In the genomic region with DNA sequence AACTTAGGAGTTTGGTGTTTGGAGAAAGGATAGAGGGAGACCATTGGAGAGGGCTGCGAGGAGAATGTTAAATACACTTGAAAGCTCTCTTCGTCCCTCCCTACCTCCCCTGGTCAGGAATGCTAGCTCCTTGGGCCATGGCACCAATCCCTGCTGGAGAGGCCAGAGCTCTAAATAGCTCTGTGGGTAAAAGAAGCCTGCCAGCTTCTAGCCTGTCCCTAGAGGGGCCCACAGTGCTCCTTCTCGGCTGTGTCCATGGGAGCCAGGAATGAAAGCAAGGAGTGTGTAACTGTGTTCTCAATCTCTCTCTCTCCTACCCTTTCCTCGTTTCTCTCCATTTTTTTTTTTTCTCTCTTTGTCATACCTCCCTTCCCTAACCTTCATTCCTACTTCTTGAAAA, we compare ENCODE assay signal across 15 cellular contexts. TPM values are rescaled to one million over a fixed set of nuclear protein-coding genes. Genes with fewer than 3 reads are reported as not detected.
DNase-seq lines count a peak whose midpoint lies in the region; ATAC-seq and TF ChIP-seq lines count a peak whose summit lies in the region.
"Had no signal": no experiment of that assay in that cellular context is flagged by ENCODE, and none has a peak within 500 bp of the region (broad histone marks: within the 10 kb centered on the region; RNA-seq: fewer than 3 reads in every experiment).

A gene with protein sequence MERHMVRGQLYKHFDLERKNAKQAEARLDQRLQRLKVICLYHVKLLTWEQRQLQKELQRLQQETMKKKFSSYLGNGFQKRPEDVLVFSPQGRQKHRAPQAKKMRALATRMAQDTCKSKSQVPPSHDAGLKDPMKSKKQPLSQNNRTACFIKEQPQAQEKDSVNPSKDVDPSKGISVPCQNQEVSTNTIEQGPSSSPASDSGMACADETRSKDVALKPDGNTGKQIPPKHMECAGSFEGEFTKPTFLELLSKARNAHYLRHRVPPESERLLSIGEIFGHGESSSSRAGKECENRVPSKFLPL (minus strand): TSS at position 75 of the 400 bp plus-strand sequence. CDS start 1,529 bp downstream, outside the sequence.

- no peaks in the 10 kb centered on the region for H3K36me3 ChIP-seq in heart right ventricle
- no peaks in the 10 kb centered on the region for H3K36me3 ChIP-seq in osteoblast (ENCODE audit: insufficient read depth, low read length)

- H4K20me1 ChIP-seq in osteoblast (ENCODE audit: insufficient read depth, low read length) = no peaks in the 10 kb centered on the region

- DNase-seq in AG08395 (ENCODE audit: low spot score) (peak; percentile 33), astrocyte of the spinal cord (ENCODE audit: low read depth, low spot score) (peak; percentile 35), heart right ventricle (peak; percentile 29 to 30), osteoblast (ENCODE audit: insufficient read length, low spot score, missing footprints) (no peak), LoVo (ENCODE audit: low spot score) (no peak), SHP77 treated with DMSO at 0.1 percent for 48 hours (lab: John Stamatoyannopoulos, UW) (no peak), NCI-H1105 (lab: John Stamatoyannopoulos, UW) (no peak)
- DNase-seq: dermis blood vessel endothelial cell, MV-4-11, naive B cell, NCI-H226 had no signal

- H3K27me3 ChIP-seq in heart right ventricle = peaks cover 0 to 5% (median 0%) of the 10 kb centered on the region in 7 donors
- H3K27me3 ChIP-seq in osteoblast (ENCODE audit: insufficient read depth, low read length) = no peaks in the 10 kb centered on the region

- in situ Hi-C loops in astrocyte of the spinal cord (cut with HindIII; ENCODE audit: low sequenced_read_pairs) = loop anchor here (25.0 kb wide), 1 partner anchor 451 kb away; a partner anchor contains a TSS

- H3K4me2 ChIP-seq in osteoblast (ENCODE audit: insufficient read depth, low read length) = peak within 1 kb of the TSS; percentile 39

- intact Hi-C loops in heart right ventricle (cut with DNase I) = no loop called here

- no peak for TF ChIP-seq CTCF in astrocyte of the spinal cord (IDR thresholded peaks at IDR 0.05; ENCODE audit: low read depth, low read length)
- TF ChIP-seq CTCF in heart right ventricle (IDR thresholded peaks at IDR 0.05) = peak in 1 of 9 donors; percentile 6
- TF ChIP-seq CTCF in osteoblast (IDR thresholded peaks at IDR 0.05; ENCODE audit: extremely low read depth, low read depth, low read length) = no peak

- WGBS in heart right ventricle, 2 donors = 25 to 36% methylated on average over 4 of the region's 4 CpGs

- peak within 1 kb of the TSS; percentile 33 for H2AFZ ChIP-seq in osteoblast (ENCODE audit: low read length)

- H3K27ac ChIP-seq in heart right ventricle (peak within 1 kb of the TSS in 5 of 10 donors; percentile 17 to 59 (median 38)), osteoblast (ENCODE audit: low read depth, low read length) (peak within 1 kb of the TSS; percentile 68)

- ATAC-seq in heart right ventricle = peak; percentile 74 to 98 (median 92)
- ATAC-seq in GM18502 (IDR thresholded peaks at IDR 0.05; ENCODE audit: poor library complexity, unreplicated experiment) = no peak
- ATAC-seq: activated CD4-positive, CD25-positive, alpha-beta regulatory T cell treated with anti-CD3 and anti-CD28 coated beads, Interleukin-2, amount 50 U/mL, for 24 hours had no signal

- no peaks in the 10 kb centered on the region for H3K9me3 ChIP-seq in heart right ventricle
- H3K9me3 ChIP-seq in osteoblast (ENCODE audit: low read depth, low read length) = no peaks in the 10 kb centered on the region

- H3K79me2 ChIP-seq in osteoblast (ENCODE audit: insufficient read depth, low read length) = no peaks in the 10 kb centered on the region

- H3K4me3 ChIP-seq in astrocyte of the spinal cord (ENCODE audit: low read depth, low read length) = no peak within 1 kb of the TSS
- no peak within 1 kb of the TSS for H3K4me3 ChIP-seq in heart right ventricle
- H3K4me3 ChIP-seq in osteoblast (ENCODE audit: insufficient read depth, low read length) = no peak within 1 kb of the TSS

- peaks cover 0 to 17% (median 0%) of the 10 kb centered on the region in 9 donors for H3K4me1 ChIP-seq in heart right ventricle
- H3K4me1 ChIP-seq in osteoblast (ENCODE audit: insufficient read depth, low read length) = peaks cover 53% of the 10 kb centered on the region

RNA-seq across cellular contexts. Expression of the gene that starts here (rescaled TPM):
- 1 to 10 TPM in 1 of 10 donors, under 1 TPM in 9; 0.15 to 1.2 (median 0.35) TPM for total RNA-seq in heart right ventricle
- under 1 TPM; 0.07 to 0.29 TPM for polyA plus RNA-seq in heart right ventricle
- 0.88 and 1.1 TPM in 2 replicates for total RNA-seq in osteoblast
- total RNA-seq: A172, dermis blood vessel endothelial cell, subcutaneous adipose tissue had no signal

Comparison
In these comparisons a context has a peak if more than half of its experiments do, and no peak if none do; other contexts are left out.
1. DNase-seq: peak in AG08395 (single experiment), astrocyte of the spinal cord (single experiment) and heart right ventricle (2 of 2); none in osteoblast (single experiment), LoVo (single experiment), SHP77 treated with DMSO at 0.1 percent for 48 hours (single experiment) and NCI-H1105 (single experiment).